10 cellular contexts compared by ENCODE assay signal in genomic region chr2:45637440-45637839, GRCh38. TPM values are rescaled to one million over a fixed set of nuclear protein-coding genes. Genes with fewer than 3 reads are reported as not detected.
DNase-seq lines count a peak whose midpoint lies in the region; ATAC-seq and TF ChIP-seq lines count a peak whose summit lies in the region.
"Had no signal": no experiment of that assay in that cellular context is flagged by ENCODE, and none has a peak within 500 bp of the region (broad histone marks: within the 10 kb centered on the region; RNA-seq: fewer than 3 reads in every experiment).

No MANE protein-coding gene starts in this region.

- intact Hi-C loops in natural killer cell (cut with micrococcal nuclease) (no loop called here), left cardiac atrium (cut with DNase I) (no loop called here), ovary (cut with DNase I) (no loop called here)

- H3K36me3 Mint-ChIP-seq in natural killer cell: no peaks in the 10 kb centered on the region

- TF ChIP-seq CTCF in natural killer cell (IDR thresholded peaks at IDR 0.05) (no peak), ovary (IDR thresholded peaks at IDR 0.05) (no peak)

- no peaks in the 10 kb centered on the region for H3K27me3 ChIP-seq in ovary
- H3K27me3 ChIP-seq: sigmoid colon had no signal

- peak overlapping the region; percentile 4 for H3K4me3 Mint-ChIP-seq in natural killer cell

- no peak for TF ChIP-seq POLR2A in ovary (IDR thresholded peaks at IDR 0.05)

- no peaks in the 10 kb centered on the region for H3K9me3 Mint-ChIP-seq in natural killer cell

- H3K36me3 ChIP-seq in ovary: no peaks in the 10 kb centered on the region
- H3K36me3 ChIP-seq: sigmoid colon had no signal

- H3K27ac ChIP-seq in ovary: no peak overlapping the region
- H3K27ac ChIP-seq: sigmoid colon had no signal

- peaks cover 9 to 10% of the 10 kb centered on the region in 2 donors for H3K4me1 Mint-ChIP-seq in natural killer cell

- H3K9me3 ChIP-seq in ovary: no peaks in the 10 kb centered on the region
- H3K9me3 ChIP-seq: sigmoid colon had no signal

- H3K27ac Mint-ChIP-seq in natural killer cell: peak overlapping the region in 1 of 2 donors; percentile 67

- 67 to 85% (median 78%) methylated on average over 5 of the region's 5 CpGs for WGBS in ovary, 3 donors

- no peaks in the 10 kb centered on the region for H3K4me1 ChIP-seq in ovary (ENCODE audit: insufficient read depth)
- H3K4me1 ChIP-seq: sigmoid colon had no signal

- H3K4me3 ChIP-seq in ovary: no peak overlapping the region
- H3K4me3 ChIP-seq: sigmoid colon had no signal

- no peak for TF ChIP-seq EP300 in ovary (IDR thresholded peaks at IDR 0.05)

- peaks cover 28 to 32% of the 10 kb centered on the region in 2 donors for H3K27me3 Mint-ChIP-seq in natural killer cell (ENCODE audit: low read depth in 2 of 2)

- ATAC-seq in GM18907 (IDR thresholded peaks at IDR 0.05; ENCODE audit: unreplicated experiment) (peak; percentile 79), HG03159 (IDR thresholded peaks at IDR 0.05; ENCODE audit: unreplicated experiment) (peak; percentile 76), natural killer cell (peak; percentile 58 to 92 (median 80)), left cardiac atrium (no peak)

- DNase-seq in UCSD-AML1 (lab: John Stamatoyannopoulos, UW; ENCODE audit: unreplicated experiment) (peak; percentile 43), natural killer cell (no peak), left cardiac atrium (no peak), GM03348 (ENCODE audit: low spot score) (no peak), ovary (no peak), DMS79 (lab: John Stamatoyannopoulos, UW) (no peak)
- DNase-seq: cerebellar nuclear complex, sigmoid colon had no signal

RNA-seq across cellular contexts. Expression of gene PRKCE, which starts 14.0 kb away (rescaled TPM):
- 10 to 100 TPM; 35.2 to 42.1 (median 38.6) TPM for total RNA-seq in natural killer cell
- total RNA-seq in left cardiac atrium: 10 to 100 TPM; 17.9 to 24.8 TPM
- 10 to 100 TPM; 12.3 to 22.8 (median 15.7) TPM for total RNA-seq in ovary
- polyA plus RNA-seq in ovary: 1 to 10 TPM; 3.1 to 4.8 TPM

RNA-seq across cellular contexts. Expression of gene SRBD1, which starts 26.4 kb away (rescaled TPM):
- 10 to 100 TPM; 34.5 to 40.0 (median 38.8) TPM for total RNA-seq in natural killer cell
- 10 to 100 TPM in 1 of 2 donors, 1 to 10 TPM in 1; 8.8 to 13.2 TPM for total RNA-seq in left cardiac atrium
- total RNA-seq in ovary: 10 to 100 TPM; 13.1 to 34.8 (median 16.7) TPM
- 1 to 10 TPM; 4.8 to 7.7 TPM for polyA plus RNA-seq in ovary

Comparison
In these comparisons a context has a peak if more than half of its experiments do, and no peak if none do; other contexts are left out.
1. ATAC-seq: peak in GM18907 (single experiment), HG03159 (single experiment) and natural killer cell (3 of 3); none in left cardiac atrium (0 of 2).